ENCODE assay signal across 21 cellular contexts in the genomic region with DNA sequence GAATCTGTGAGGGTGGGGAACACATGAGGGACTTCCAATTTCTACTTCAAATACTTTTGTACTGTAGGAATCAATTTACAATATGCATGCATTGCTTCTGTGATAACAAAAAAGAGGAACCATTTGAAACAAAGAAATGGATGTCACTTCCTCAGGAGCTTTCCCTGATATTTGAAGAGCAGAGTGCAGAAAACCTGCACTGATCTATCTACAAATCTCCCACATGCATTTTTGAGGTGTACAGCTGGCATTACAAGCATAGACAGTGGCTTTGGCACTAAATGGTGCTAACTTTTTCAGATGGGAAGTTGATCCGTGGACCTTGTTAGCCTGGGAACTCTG.
A peak's percentile ranks its signal among the peaks of the same experiment; 100 is the strongest.
DNase-seq lines count a peak whose midpoint lies in the region; ATAC-seq and TF ChIP-seq lines count a peak whose summit lies in the region.
"Had no signal": no experiment of that assay in that cellular context is flagged by ENCODE, and none has a peak within 500 bp of the region (broad histone marks: within the 10 kb centered on the region; RNA-seq: fewer than 3 reads in every experiment).

No MANE protein-coding gene starts in this region.

- peaks cover 17% of the 10 kb centered on the region for H3K4me1 ChIP-seq in DOHH2 (ENCODE audit: control insufficient read depth, low read length)
- H3K4me1 ChIP-seq: thyroid gland had no signal

- H3K4me3 Mint-ChIP-seq in memory B cell, result no peak overlapping the region
- H3K4me3 Mint-ChIP-seq: activated naive CD8-positive, alpha-beta T cell treated with anti-CD3 and anti-CD28 coated beads, Interleukin-2, amount 50 U/mL, for 24 hours; brain; natural killer cell had no signal

- no peak overlapping the region for H3K4me3 ChIP-seq in DOHH2 (ENCODE audit: low read length)
- no peak overlapping the region for H3K4me3 ChIP-seq in SU-DHL-6 (ENCODE audit: insufficient read depth, low read length, poor library complexity, severe bottlenecking)
- H3K4me3 ChIP-seq: MG63, skin epidermis, thyroid gland had no signal

- no peaks in the 10 kb centered on the region for H3K27me3 ChIP-seq in DOHH2 (ENCODE audit: control insufficient read depth, low read length)
- H3K27me3 ChIP-seq in SU-DHL-6 (ENCODE audit: low read length), result no peaks in the 10 kb centered on the region
- H3K27me3 ChIP-seq: MG63, thyroid gland had no signal

- peak; percentile 43 for ATAC-seq in memory B cell (ENCODE audit: low read depth)
- no peak for ATAC-seq in GM21367 (IDR thresholded peaks at IDR 0.05; ENCODE audit: unreplicated experiment)

- no peaks in the 10 kb centered on the region for H4K20me1 ChIP-seq in DOHH2 (ENCODE audit: control insufficient read depth, insufficient read depth, low read depth, low read length)
- H4K20me1 ChIP-seq in SU-DHL-6 (ENCODE audit: low read depth, low read length), result no peaks in the 10 kb centered on the region

- no peaks in the 10 kb centered on the region for H3K36me3 Mint-ChIP-seq in memory B cell
- H3K36me3 Mint-ChIP-seq: brain, natural killer cell had no signal

- H2AFZ ChIP-seq in SU-DHL-6 (ENCODE audit: low read depth, low read length, severe bottlenecking), result peak overlapping the region; percentile 31

- H3K9me2 ChIP-seq in DOHH2 (replicated peaks; ENCODE audit: control insufficient read depth, low read length) (no peaks in the 10 kb centered on the region), SU-DHL-6 (replicated peaks; ENCODE audit: insufficient read depth, low read length) (no peaks in the 10 kb centered on the region)

- H3K9me3 ChIP-seq in DOHH2 (ENCODE audit: control insufficient read depth, insufficient read depth, low read length), result no peaks in the 10 kb centered on the region
- no peaks in the 10 kb centered on the region for H3K9me3 ChIP-seq in SU-DHL-6 (ENCODE audit: insufficient read depth, low read length)
- H3K9me3 ChIP-seq: MG63, thyroid gland had no signal

- H3K9me3 Mint-ChIP-seq in memory B cell, result no peaks in the 10 kb centered on the region
- H3K9me3 Mint-ChIP-seq: activated naive CD8-positive, alpha-beta T cell treated with anti-CD3 and anti-CD28 coated beads, Interleukin-2, amount 50 U/mL, for 24 hours; brain; CD8-positive, alpha-beta memory T cell; natural killer cell had no signal

- H3K4me2 ChIP-seq in DOHH2 (ENCODE audit: low read length), result peak overlapping the region; percentile 45; the same call in 1 of the 2 replicates
- no peak overlapping the region for H3K4me2 ChIP-seq in SU-DHL-6 (ENCODE audit: low read depth, low read length, poor library complexity, severe bottlenecking)

- H3K36me3 ChIP-seq in DOHH2 (ENCODE audit: control insufficient read depth, low read length) (no peaks in the 10 kb centered on the region), SU-DHL-6 (ENCODE audit: low read length) (no peaks in the 10 kb centered on the region)
- H3K36me3 ChIP-seq: MG63, thyroid gland had no signal

- H3K79me2 ChIP-seq in DOHH2 (ENCODE audit: control insufficient read depth, low read length), result no peaks in the 10 kb centered on the region
- no peaks in the 10 kb centered on the region for H3K79me2 ChIP-seq in SU-DHL-6 (ENCODE audit: insufficient read depth, low read length)

- DNase-seq in Kasumi-1 (lab: John Stamatoyannopoulos, UW), result peak; percentile 8 to 32
- no peak for DNase-seq in memory B cell (ENCODE audit: low spot score in 2 of 2)
- DNase-seq in superior temporal gyrus (ENCODE audit: extremely low spot score), result no peak
- DNase-seq in DMS53 treated with DMSO at 0.1 percent for 48 hours (lab: John Stamatoyannopoulos, UW; ENCODE audit: unreplicated experiment), result no peak
- no peak for DNase-seq in GM19240 (ENCODE audit: insufficient read length, low spot score)
- DNase-seq: activated CD4-positive, alpha-beta T cell treated with anti-CD3 and anti-CD28 coated beads, Interleukin-2, amount 50 U/mL, for 1 hour; activated effector memory CD4-positive, alpha-beta T cell treated with Interleukin-2 at 50 U/mL for 16 hours; activated naive CD8-positive, alpha-beta T cell treated with anti-CD3 and anti-CD28 coated beads, Interleukin-2, amount 50 U/mL, for 24 hours; DMS79; MG63; natural killer cell; NCI-H187; stimulated activated CD4-positive, alpha-beta T cell treated with anti-CD3 and anti-CD28 coated beads, Interleukin-2, amount 100 ng/mL, for 24 hours; stimulated activated naive CD4-positive, alpha-beta T cell treated with Interleukin-2 at 50 U/mL for 16 hours; thyroid gland had no signal

- H3K4me1 Mint-ChIP-seq in memory B cell, result peaks cover 14% of the 10 kb centered on the region
- H3K4me1 Mint-ChIP-seq: natural killer cell had no signal

- H3K27ac ChIP-seq in DOHH2 (ENCODE audit: low read depth, low read length), result no peak overlapping the region
- H3K27ac ChIP-seq in SU-DHL-6 (ENCODE audit: low read depth, low read length), result no peak overlapping the region
- H3K27ac ChIP-seq: skin epidermis, thyroid gland had no signal

- no peak overlapping the region for H3K9ac ChIP-seq in SU-DHL-6 (ENCODE audit: low read length)

- H3K27me3 Mint-ChIP-seq in memory B cell, result peaks cover 5% of the 10 kb centered on the region
- H3K27me3 Mint-ChIP-seq: brain had no signal

- H3K27ac Mint-ChIP-seq in memory B cell, result no peak overlapping the region
- H3K27ac Mint-ChIP-seq: activated naive CD8-positive, alpha-beta T cell treated with anti-CD3 and anti-CD28 coated beads, Interleukin-2, amount 50 U/mL, for 24 hours; natural killer cell had no signal

- H3F3A ChIP-seq in DOHH2 (ENCODE audit: control insufficient read depth, insufficient read depth), result no peaks in the 10 kb centered on the region
- H3F3A ChIP-seq in SU-DHL-6 (ENCODE audit: insufficient read depth), result no peaks in the 10 kb centered on the region

- TF ChIP-seq CTCF in DOHH2 (IDR thresholded peaks at IDR 0.05; ENCODE audit: low read depth, low read length, poor library complexity, severe bottlenecking), result no peak
- TF ChIP-seq CTCF in SU-DHL-6 (IDR thresholded peaks at IDR 0.05; ENCODE audit: insufficient read depth, low read length, poor library complexity, severe bottlenecking), result no peak

Comparison
In these comparisons a context has a peak if more than half of its experiments do, and no peak if none do; other contexts are left out.
1. DNase-seq: peak in Kasumi-1 (2 of 2); none in memory B cell (0 of 2), superior temporal gyrus (single experiment), DMS53 treated with DMSO at 0.1 percent for 48 hours (single experiment) and GM19240 (single experiment).